8 cellular contexts compared by ENCODE assay signal in genomic region chr15:76311071-76311956, GRCh38. TPM values are rescaled to one million over a fixed set of nuclear protein-coding genes. Genes with fewer than 3 reads are reported as not detected.
DNase-seq lines count a peak whose midpoint lies in the region; ATAC-seq and TF ChIP-seq lines count a peak whose summit lies in the region.

ETFA (minus strand) TSS chr15:76311469; CDS start chr15:76311388, 81 bp downstream.

- H3K27me3 ChIP-seq in dorsolateral prefrontal cortex (no peaks in the 10 kb centered on the region), right lobe of liver (no peaks in the 10 kb centered on the region)

- 0% methylated on average over 2 of the region's 60 CpGs for WGBS in right lobe of liver (ENCODE audit: insufficient coverage, low coverage, low lambda C conversion rate, missing lambda C conversion rate)

- H3K4me3 ChIP-seq in dorsolateral prefrontal cortex = peak within 1 kb of the TSS; percentile 68 to 99 (median 90)
- peak within 1 kb of the TSS; percentile 71 to 96 (median 87) for H3K4me3 ChIP-seq in right lobe of liver

- peak within 1 kb of the TSS in 52 of 59 donors; percentile 4 to 90 (median 66) for H3K27ac ChIP-seq in dorsolateral prefrontal cortex
- H3K27ac ChIP-seq in right lobe of liver = peak within 1 kb of the TSS; percentile 87 to 93 (median 90)

- no peaks in the 10 kb centered on the region for H3K9me3 ChIP-seq in right lobe of liver

- intact Hi-C loops in dorsolateral prefrontal cortex (cut with DNase I) = no loop called here
- intact Hi-C loops in right lobe of liver (cut with DNase I) = no loop called here

- peak in 19 of 56 donors; percentile 4 to 37 (median 19) for TF ChIP-seq CTCF in dorsolateral prefrontal cortex (IDR thresholded peaks at IDR 0.05 in 54 of 56, conservative IDR thresholded peaks at IDR 0.05 in 2 of 56; ENCODE audit: low read depth in 1 of 56, partially characterized antibody in 56 of 56)
- TF ChIP-seq CTCF in right lobe of liver (IDR thresholded peaks at IDR 0.05) = no peak

- H3K4me1 ChIP-seq in right lobe of liver = peaks cover 0 to 55% (median 15%) of the 10 kb centered on the region in 4 donors

- ATAC-seq in GM19397 (IDR thresholded peaks at IDR 0.05; ENCODE audit: unreplicated experiment) (peak; percentile 97), HG03565 (IDR thresholded peaks at IDR 0.05; ENCODE audit: unreplicated experiment) (peak; percentile 90), right lobe of liver (peak; percentile 87 to 94 (median 91))

- peak; percentile 96 for DNase-seq in CD1c-positive myeloid dendritic cell (ENCODE audit: extremely low spot score)
- DNase-seq in NCI-H748 treated with DMSO at 0.1 percent for 48 hours (lab: John Stamatoyannopoulos, UW) = peak; percentile 61
- peak; percentile 83 to 86 for DNase-seq in activated CD4-positive, alpha-beta T cell treated with anti-CD3 and anti-CD28 coated beads, Interleukin-2, amount 50 U/mL, for 4 hours
- DNase-seq in dorsolateral prefrontal cortex = peak; percentile 73 to 95 (median 90)
- peak; percentile 99 for DNase-seq in right lobe of liver
- DNase-seq in stimulated activated CD4-positive, alpha-beta T cell treated with anti-CD3 and anti-CD28 coated beads, Interleukin-4, amount 100 ng/mL, for 24 hours = peak; percentile 92

- no peaks in the 10 kb centered on the region for H3K36me3 ChIP-seq in right lobe of liver

- TF ChIP-seq POLR2A in right lobe of liver (IDR thresholded peaks at IDR 0.05) = peak; percentile 99

RNA-seq across cellular contexts. Expression of gene ETFA, which starts in this region (rescaled TPM):
- total RNA-seq in dorsolateral prefrontal cortex (100 to 1,000 TPM in 4 of 120 experiments, 10 to 100 TPM in 116; 50.8 to 118 (median 77.6) TPM), right lobe of liver (100 to 1,000 TPM; 208 to 302 (median 274) TPM)

Comparison
In these comparisons a context has a peak if more than half of its experiments do, and no peak if none do; other contexts are left out.
1. Peak in every context shown above with its lines: DNase-seq, ATAC-seq, H3K4me3 ChIP-seq and H3K27ac ChIP-seq.